ENCODE assay signal across 1 cellular context in genomic region chr17:37661372-37662014, GRCh38.
TF ChIP-seq lines count a peak whose summit lies in the region.

No MANE protein-coding gene starts in this region.

TF ChIP-seq in GM12878, 131 proteins besides CTCF, POLR2A, EP300 and RAD21:
- no peak for TF ChIP-seq CUX1 (IDR thresholded peaks at IDR 0.05; ENCODE audit: insufficient replicate concordance, low read depth, low read length)
- TF ChIP-seq YBX1 (IDR thresholded peaks at IDR 0.05) = no peak
- no peak for TF ChIP-seq NFXL1 (IDR thresholded peaks at IDR 0.05; ENCODE audit: borderline replicate concordance)
- no peak for TF ChIP-seq MLLT1 (IDR thresholded peaks at IDR 0.05)
- no peak for TF ChIP-seq EZH2 (IDR thresholded peaks at IDR 0.05; ENCODE audit: borderline replicate concordance, control insufficient read depth, low read depth, low read length)
